Comparison of ENCODE assay signal across 21 cellular contexts in genomic region chr14:61737913-61738312, GRCh38. TPM values are rescaled to one million over a fixed set of nuclear protein-coding genes. Genes with fewer than 3 reads are reported as not detected.
A peak's percentile ranks its signal among the peaks of the same experiment; 100 is the strongest.
DNase-seq lines count a peak whose midpoint lies in the region; ATAC-seq, FAIRE-seq and TF ChIP-seq lines count a peak whose summit lies in the region.
"Had no signal": no experiment of that assay in that cellular context is flagged by ENCODE, and none has a peak within 500 bp of the region (broad histone marks: within the 10 kb centered on the region; RNA-seq: fewer than 3 reads in every experiment).

No MANE protein-coding gene starts in this region.

- ATAC-seq in activated naive CD4-positive, alpha-beta T cell treated with anti-CD3 and anti-CD28 coated beads, Interleukin-2, amount 50 U/mL, for 72 hours = no peak
- ATAC-seq in GM12878 (no peak), GM19395 (IDR thresholded peaks at IDR 0.05; ENCODE audit: unreplicated experiment) (no peak), foreskin keratinocyte (no peak)
- ATAC-seq: left cardiac atrium had no signal

- peak overlapping the region; percentile 74 for H3K27ac Mint-ChIP-seq in activated naive CD4-positive, alpha-beta T cell treated with anti-CD3 and anti-CD28 coated beads, Interleukin-2, amount 10 ng/mL, durations not matched to agents 7 days and 5 days
- peak overlapping the region in 1 of 2 donors; percentile 92 for H3K27ac Mint-ChIP-seq in activated naive CD4-positive, alpha-beta T cell treated with anti-CD3 and anti-CD28 coated beads, Interleukin-2, amount 50 U/mL, for 72 hours
- H3K27ac Mint-ChIP-seq in progenitor cell of endocrine pancreas = peak overlapping the region; percentile 55

- H3K36me3 ChIP-seq in GM12878 (ENCODE audit: control insufficient read depth in 2 of 2, insufficient read depth in 2 of 2, low read length in 1 of 2) = peaks cover 6 to 43% of the 10 kb centered on the region in 2 experiments

- H3K27ac ChIP-seq in GM12878 (ENCODE audit: control insufficient read depth, insufficient read depth) = no peak overlapping the region
- no peak overlapping the region for H3K27ac ChIP-seq in foreskin keratinocyte
- H3K27ac ChIP-seq: vagina had no signal

- in situ Hi-C loops in GM12878 (cut with MboI) = no loop called here

- no peak for TF ChIP-seq EP300 in GM12878 (IDR thresholded peaks at IDR 0.05; ENCODE audit: borderline replicate concordance in 1 of 2, control insufficient read depth in 1 of 2, low read depth in 2 of 2, low read length in 2 of 2)

- POLR2A ChIA-PET in GM12878 (lab: Charles Lee) = interaction anchor here (0.6 kb wide), 1 partner anchor 9 kb away, joined by 6 read pairs; no protein-coding TSS in a partner anchor

- intact Hi-C loops in GM12878 (cut with micrococcal nuclease; ENCODE audit: unreplicated experiment) = no loop called here

- TF ChIP-seq POLR2A in GM12878 (IDR thresholded peaks at IDR 0.05; ENCODE audit: low read depth, low read length) = no peak

- TF ChIP-seq RAD21 in GM12878 (IDR thresholded peaks at IDR 0.05; ENCODE audit: insufficient read depth, low read depth, low read length) = no peak

- DNase-seq in activated naive CD4-positive, alpha-beta T cell treated with anti-CD3 and anti-CD28 coated beads, Interleukin-2, amount 10 ng/mL, durations not matched to agents 7 days and 5 days = no peak
- no peak for DNase-seq in activated naive CD4-positive, alpha-beta T cell treated with anti-CD3 and anti-CD28 coated beads, Interleukin-2, amount 50 U/mL, for 72 hours (ENCODE audit: low spot score in 2 of 2)
- DNase-seq in NOMO-1 treated with dmso at 0.1 percent for 144 hours (lab: John Stamatoyannopoulos, UW; ENCODE audit: unreplicated experiment) (peak; percentile 11), GM12878 (ENCODE audit: low read depth, low spot score) (no peak), progenitor cell of endocrine pancreas (ENCODE audit: low spot score, unreplicated experiment) (no peak), foreskin keratinocyte (no peak), HPDE6-E6E7 (ENCODE audit: extremely low spot score) (no peak)
- DNase-seq: activated CD4-positive, alpha-beta T cell treated with anti-CD3 and anti-CD28 coated beads, Interleukin-2, amount 50 U/mL, for 1 hour; activated naive CD8-positive, alpha-beta T cell treated with anti-CD3 and anti-CD28 coated beads, Interleukin-2, amount 10 ng/mL, durations not matched to agents 7 days and 5 days; CD4-positive, alpha-beta memory T cell; DMS53; erythroblast; left cardiac atrium; MM.1S; NCI-H2029; NCI-H446; SW 1271 had no signal

- SMC1A ChIA-PET in GM12878 (lab: Charles Lee; ENCODE audit: uncharacterized antibody, unreplicated experiment) = interaction anchor here (0.9 to 3.3 kb wide), 4 partner anchors 8 to 23 kb away, joined by 5 to 26 read pairs (median 14); no protein-coding TSS in a partner anchor

- peaks cover 68% of the 10 kb centered on the region for H3K36me3 Mint-ChIP-seq in activated naive CD4-positive, alpha-beta T cell treated with anti-CD3 and anti-CD28 coated beads, Interleukin-2, amount 10 ng/mL, durations not matched to agents 7 days and 5 days
- peaks cover 24 to 49% of the 10 kb centered on the region in 2 donors for H3K36me3 Mint-ChIP-seq in activated naive CD4-positive, alpha-beta T cell treated with anti-CD3 and anti-CD28 coated beads, Interleukin-2, amount 50 U/mL, for 72 hours
- peaks cover 35% of the 10 kb centered on the region for H3K36me3 Mint-ChIP-seq in progenitor cell of endocrine pancreas (ENCODE audit: insufficient read depth)

- no peaks in the 10 kb centered on the region for H4K20me1 ChIP-seq in GM12878 (ENCODE audit: control insufficient read depth, insufficient read depth)

- no peaks in the 10 kb centered on the region for H3K9me3 ChIP-seq in GM12878 (replicated peaks; ENCODE audit: control insufficient read depth, insufficient read depth, low read length)
- H3K9me3 ChIP-seq: vagina had no signal

- BruUV-seq in GM12878 (replicated peaks; lab: Mats Ljungman, UMichigan) = no TSS peak

- H3K4me1 ChIP-seq in GM12878 (ENCODE audit: control insufficient read depth, insufficient read depth, low read length) (no peaks in the 10 kb centered on the region), foreskin keratinocyte (peaks cover 4% of the 10 kb centered on the region)
- H3K4me1 ChIP-seq: vagina had no signal

- H3K9me3 Mint-ChIP-seq in activated naive CD4-positive, alpha-beta T cell treated with anti-CD3 and anti-CD28 coated beads, Interleukin-2, amount 10 ng/mL, durations not matched to agents 7 days and 5 days = no peaks in the 10 kb centered on the region
- no peaks in the 10 kb centered on the region for H3K9me3 Mint-ChIP-seq in activated naive CD4-positive, alpha-beta T cell treated with anti-CD3 and anti-CD28 coated beads, Interleukin-2, amount 50 U/mL, for 72 hours
- H3K9me3 Mint-ChIP-seq in progenitor cell of endocrine pancreas (ENCODE audit: low read depth) = no peaks in the 10 kb centered on the region
- H3K9me3 Mint-ChIP-seq: activated naive CD8-positive, alpha-beta T cell treated with anti-CD3 and anti-CD28 coated beads, Interleukin-2, amount 10 ng/mL, durations not matched to agents 7 days and 5 days; CD4-positive, alpha-beta memory T cell; IgD-negative memory B cell had no signal

- RAD21 ChIA-PET in GM12878 (lab: Charles Lee; ENCODE audit: unreplicated experiment) = interaction anchor here (1.3 to 2.5 kb wide), 5 partner anchors 11 to 100 kb away, joined by 4 to 17 read pairs (median 5); no protein-coding TSS in a partner anchor

- no peak for FAIRE-seq in GM12878 (lab: Jason Lieb, UNC)
- FAIRE-seq: frontal cortex had no signal

- peaks cover 64% of the 10 kb centered on the region for H3K79me2 ChIP-seq in GM12878 (ENCODE audit: control insufficient read depth, insufficient read depth, low read length)

- CTCF ChIA-PET in activated naive CD4-positive, alpha-beta T cell treated with anti-CD3 and anti-CD28 coated beads, Interleukin-2, amount 10 ng/mL, durations not matched to agents 7 days and 5 days (lab: Charles Lee) = interaction anchor here (1.2 kb wide), 1 partner anchor 9 kb away, joined by 4 read pairs; no protein-coding TSS in a partner anchor
- CTCF ChIA-PET in GM12878 (lab: Yijun Ruan, JAX) = interaction anchor here (1.1 to 1.2 kb wide), 2 partner anchors 99 to 100 kb away, joined by 3 to 4 read pairs; no protein-coding TSS in a partner anchor

- WGBS in GM12878 (ENCODE audit: insufficient coverage, insufficient replicate concordance, low lambda C conversion rate, missing lambda C conversion rate) = 98% methylated on average over 5 of the region's 5 CpGs

- H3K27me3 Mint-ChIP-seq in activated naive CD4-positive, alpha-beta T cell treated with anti-CD3 and anti-CD28 coated beads, Interleukin-2, amount 10 ng/mL, durations not matched to agents 7 days and 5 days = no peaks in the 10 kb centered on the region
- no peaks in the 10 kb centered on the region for H3K27me3 Mint-ChIP-seq in progenitor cell of endocrine pancreas
- H3K27me3 Mint-ChIP-seq: activated naive CD8-positive, alpha-beta T cell treated with anti-CD3 and anti-CD28 coated beads, Interleukin-2, amount 10 ng/mL, durations not matched to agents 7 days and 5 days; CD4-positive, alpha-beta memory T cell; IgD-negative memory B cell had no signal

- no peak overlapping the region for H2AFZ ChIP-seq in GM12878 (ENCODE audit: control insufficient read depth, low read depth, low read length)

- H3K4me3 ChIP-seq in GM12878 = no peak overlapping the region
- H3K4me3 ChIP-seq: vagina had no signal

- H3K27me3 ChIP-seq in GM12878 (replicated peaks in 1 of 2; ENCODE audit: control insufficient read depth in 2 of 2, insufficient read depth in 2 of 2, low read length in 1 of 2) (no peaks in the 10 kb centered on the region), foreskin keratinocyte (no peaks in the 10 kb centered on the region)
- H3K27me3 ChIP-seq: vagina had no signal

- H3K4me2 ChIP-seq in GM12878 (ENCODE audit: control insufficient read depth, insufficient read depth) = no peak overlapping the region

- no peak overlapping the region for H3K4me3 Mint-ChIP-seq in activated naive CD4-positive, alpha-beta T cell treated with anti-CD3 and anti-CD28 coated beads, Interleukin-2, amount 10 ng/mL, durations not matched to agents 7 days and 5 days
- H3K4me3 Mint-ChIP-seq in progenitor cell of endocrine pancreas (ENCODE audit: low read depth) = no peak overlapping the region
- H3K4me3 Mint-ChIP-seq: activated naive CD8-positive, alpha-beta T cell treated with anti-CD3 and anti-CD28 coated beads, Interleukin-2, amount 10 ng/mL, durations not matched to agents 7 days and 5 days; CD4-positive, alpha-beta memory T cell; IgD-negative memory B cell had no signal

- TF ChIP-seq CTCF in GM12878 (IDR thresholded peaks at IDR 0.05 in 2 of 3, conservative IDR thresholded peaks at IDR 0.05 in 1 of 3; ENCODE audit: control insufficient read depth in 2 of 3, extremely low read depth in 1 of 3, insufficient read depth in 1 of 3, low read depth in 3 of 3, low read length in 3 of 3) (no peak), progenitor cell of endocrine pancreas (IDR thresholded peaks at IDR 0.05; ENCODE audit: unreplicated experiment) (no peak), foreskin keratinocyte (conservative IDR thresholded peaks at IDR 0.05) (no peak)

- no peak overlapping the region for H3K9ac ChIP-seq in GM12878 (ENCODE audit: control insufficient read depth, insufficient read depth, low read length)

- H3K4me1 Mint-ChIP-seq in activated naive CD4-positive, alpha-beta T cell treated with anti-CD3 and anti-CD28 coated beads, Interleukin-2, amount 10 ng/mL, durations not matched to agents 7 days and 5 days = peaks cover 8% of the 10 kb centered on the region
- H3K4me1 Mint-ChIP-seq in progenitor cell of endocrine pancreas (ENCODE audit: low read depth) = no peaks in the 10 kb centered on the region

RNA-seq across cellular contexts. Expression of gene SNAPC1, which starts 24.3 kb away (rescaled TPM):
- 10 to 100 TPM; 10.5 to 11.4 TPM for total RNA-seq in activated naive CD4-positive, alpha-beta T cell treated with anti-CD3 and anti-CD28 coated beads, Interleukin-2, amount 50 U/mL, for 72 hours
- 13.3 and 15.0 TPM in 2 replicates for total RNA-seq in GM12878 (2013; cell fraction: nucleolus; rRNA removed)
- total RNA-seq in GM12878 (2014; rRNA removed) (4.5 and 4.9 TPM in 2 replicates), GM12878 (2014; rRNA removed; fragmentation: Illumina TruSeq; extraction: Trizol) (8.1 and 9.9 TPM in 2 replicates), GM12878 (2021) (4.5 and 4.7 TPM in 2 replicates), progenitor cell of endocrine pancreas (4.9 and 5.2 TPM in 2 replicates), foreskin keratinocyte (10.1 and 15.0 TPM in 2 replicates)
- polyA plus RNA-seq in GM12878 (2011; ENCODE audit: low read depth) = 1.8 TPM
- polyA plus RNA-seq in GM12878 (2011; rRNA removed) (12.0 and 22.9 TPM in 2 replicates), GM12878 (2014; fragmentation: Illumina TruSeq; extraction: Trizol) (7.9 and 9.6 TPM in 2 replicates), GM12878 (2014; fragmentation: Nextera tagmentation; extraction: Ambion mirVana) (1 to 10 TPM; 5.2 to 7.0 TPM), GM12878 (2014; rRNA removed) (3.6 and 5.6 TPM in 2 replicates), GM12878 (2016; fragmentation: Nextera tagmentation; extraction: Ambion mirVana) (10 to 100 TPM in 1 of 2 experiments, 1 to 10 TPM in 1; 9.0 to 10.1 TPM), foreskin keratinocyte (4.8 and 8.7 TPM in 2 replicates)
- polyA plus RNA-seq in GM12878 (2011; cell fraction: cytosol; rRNA removed) = 4.4 and 6.9 TPM in 2 replicates
- 3.6 and 4.2 TPM in 2 replicates for polyA plus RNA-seq in GM12878 (2011; cell fraction: nucleus; rRNA removed)
- 2.8 and 6.6 TPM in 2 replicates for polyA plus RNA-seq in GM12878 (2012)
- 2.0 and 2.6 TPM in 2 replicates for polyA minus RNA-seq in GM12878 (2011; rRNA and poly(A)+ RNA removed)
- polyA minus RNA-seq in GM12878 (2011; cell fraction: cytosol; rRNA and poly(A)+ RNA removed) = 2.4 and 3.1 TPM in 2 replicates
- polyA minus RNA-seq in GM12878 (2011; cell fraction: nucleus; rRNA and poly(A)+ RNA removed) = 1.8 and 2.1 TPM in 2 replicates

RNA-seq across cellular contexts. Expression of gene HIF1A, which starts 42.6 kb away (rescaled TPM):
- total RNA-seq in activated naive CD4-positive, alpha-beta T cell treated with anti-CD3 and anti-CD28 coated beads, Interleukin-2, amount 50 U/mL, for 72 hours = 100 to 1,000 TPM; 165 to 170 TPM
- 247 and 270 TPM in 2 replicates for total RNA-seq in GM12878 (2013; cell fraction: nucleolus; rRNA removed)
- 89.4 and 91.4 TPM in 2 replicates for total RNA-seq in GM12878 (2014; rRNA removed)
- 90.7 and 91.9 TPM in 2 replicates for total RNA-seq in GM12878 (2014; rRNA removed; fragmentation: Illumina TruSeq; extraction: Trizol)
- 80.7 and 84.4 TPM in 2 replicates for total RNA-seq in GM12878 (2021)
- polyA plus RNA-seq in GM12878 (2011; ENCODE audit: low read depth) = 22.3 TPM
- 97.0 and 107 TPM in 2 replicates for polyA plus RNA-seq in GM12878 (2011; rRNA removed)
- polyA plus RNA-seq in GM12878 (2011; cell fraction: cytosol; rRNA removed) = 37.8 and 42.2 TPM in 2 replicates
- polyA plus RNA-seq in GM12878 (2011; cell fraction: nucleus; rRNA removed) = 38.9 and 57.4 TPM in 2 replicates
- 32.0 and 35.6 TPM in 2 replicates for polyA plus RNA-seq in GM12878 (2012)
- 83.3 and 103 TPM in 2 replicates for polyA plus RNA-seq in GM12878 (2014; fragmentation: Illumina TruSeq; extraction: Trizol)
- 10 to 100 TPM; 18.3 to 22.3 TPM for polyA plus RNA-seq in GM12878 (2014; fragmentation: Nextera tagmentation; extraction: Ambion mirVana)
- 51.9 and 65.7 TPM in 2 replicates for polyA plus RNA-seq in GM12878 (2014; rRNA removed)
- polyA plus RNA-seq in GM12878 (2016; fragmentation: Nextera tagmentation; extraction: Ambion mirVana) = 10 to 100 TPM; 66.7 to 69.9 TPM
- polyA minus RNA-seq in GM12878 (2011; rRNA and poly(A)+ RNA removed) = 55.7 and 109 TPM in 2 replicates
- 47.4 and 47.5 TPM in 2 replicates for polyA minus RNA-seq in GM12878 (2011; cell fraction: cytosol; rRNA and poly(A)+ RNA removed)
- polyA minus RNA-seq in GM12878 (2011; cell fraction: nucleus; rRNA and poly(A)+ RNA removed) = 58.2 and 99.9 TPM in 2 replicates
- total RNA-seq in progenitor cell of endocrine pancreas = 137 and 141 TPM in 2 replicates
- total RNA-seq in foreskin keratinocyte = 122 and 130 TPM in 2 replicates
- 20.3 and 27.4 TPM in 2 replicates for polyA plus RNA-seq in foreskin keratinocyte
